In genomic region chr6:130470777-130471176, GRCh38 we compare ENCODE assay signal across 21 cellular contexts.
DNase-seq lines count a peak whose midpoint lies in the region; ATAC-seq, FAIRE-seq and TF ChIP-seq lines count a peak whose summit lies in the region.
"Had no signal": no experiment of that assay in that cellular context is flagged by ENCODE, and none has a peak within 500 bp of the region (broad histone marks: within the 10 kb centered on the region; RNA-seq: fewer than 3 reads in every experiment).

No MANE protein-coding gene starts in this region.

- H3K9ac ChIP-seq in H1 (replicated peaks in 1 of 4; ENCODE audit: extremely low read depth in 1 of 4, low read depth in 3 of 4, low read length in 3 of 4) (no peak overlapping the region), mesendoderm (ENCODE audit: low read length) (no peak overlapping the region)
- H3K9ac ChIP-seq: BLaER1 had no signal

- in situ Hi-C loops in brain microvascular endothelial cell (cut with HindIII; ENCODE audit: low pct_ligation_motif_present, low sequenced_read_pairs): no loop called here

- no peak for TF ChIP-seq CTCF in H1 (IDR thresholded peaks at IDR 0.05; ENCODE audit: control extremely low read depth in 1 of 3, insufficient read depth in 1 of 3, low read depth in 1 of 3, low read length in 3 of 3)
- TF ChIP-seq CTCF in brain microvascular endothelial cell (IDR thresholded peaks at IDR 0.05; ENCODE audit: low read depth, low read length, missing control alignments): no peak

- H3K4me3 Mint-ChIP-seq in CD4-positive, alpha-beta memory T cell: no peak overlapping the region
- H3K4me3 Mint-ChIP-seq: CD14-positive monocyte; CD4-positive, CD25-positive, alpha-beta regulatory T cell; CD8-positive, alpha-beta T cell had no signal

- peaks cover 0 to 1% of the 10 kb centered on the region in 2 donors for H3K27me3 Mint-ChIP-seq in CD4-positive, alpha-beta memory T cell

- no peak overlapping the region for H4K8ac ChIP-seq in H1 (ENCODE audit: extremely low read depth, insufficient read depth, low read length)
- H4K8ac ChIP-seq in mesendoderm (ENCODE audit: low read depth, low read length): no peak overlapping the region

- H3K4ac ChIP-seq in H1 (replicated peaks; ENCODE audit: insufficient read length, low read depth, low read length) (no peak overlapping the region), mesendoderm (ENCODE audit: low read depth, low read length) (no peak overlapping the region)

- H2AK5ac ChIP-seq in H1 (ENCODE audit: low read depth, low read length): no peak overlapping the region
- H2AK5ac ChIP-seq in mesendoderm (ENCODE audit: low read length): no peak overlapping the region

- no peaks in the 10 kb centered on the region for H3K79me1 ChIP-seq in H1 (ENCODE audit: low read depth, low read length)
- no peaks in the 10 kb centered on the region for H3K79me1 ChIP-seq in mesendoderm (ENCODE audit: low read length)

- CTCF ChIA-PET in H1 (lab: Charles Lee; ENCODE audit: partially characterized antibody): no interaction called here
- CTCF ChIA-PET in CD4-positive, alpha-beta memory T cell (lab: Charles Lee; ENCODE audit: partially characterized antibody): no interaction called here

- no peak overlapping the region for H2BK12ac ChIP-seq in H1 (ENCODE audit: low read depth, low read length)

- no peak overlapping the region for H3K23ac ChIP-seq in H1 (ENCODE audit: insufficient read length)
- H3K23ac ChIP-seq in mesendoderm (ENCODE audit: low read length): no peak overlapping the region

- no peaks in the 10 kb centered on the region; the same call in 1 of the 2 replicates for H3K23me2 ChIP-seq in H1 (ENCODE audit: low read depth, low read length)

- H3K56ac ChIP-seq in H1 (replicated peaks; ENCODE audit: insufficient read length, low read depth, low read length) (no peak overlapping the region), mesendoderm (ENCODE audit: low read length) (no peak overlapping the region)

- peaks cover 2 to 11% (median 7%) of the 10 kb centered on the region in 4 donors for H3K4me1 Mint-ChIP-seq in CD4-positive, alpha-beta memory T cell
- H3K4me1 Mint-ChIP-seq: CD14-positive monocyte; CD4-positive, CD25-positive, alpha-beta regulatory T cell had no signal

- H3K4me3 ChIP-seq in H1 (ENCODE audit: extremely low read depth in 1 of 4, insufficient read depth in 2 of 4, low read depth in 3 of 4, low read length in 4 of 4) (no peak overlapping the region), mesendoderm (ENCODE audit: low read length) (no peak overlapping the region), brain microvascular endothelial cell (ENCODE audit: low read depth, low read length) (no peak overlapping the region)
- H3K4me3 ChIP-seq in CD4-positive, alpha-beta memory T cell (ENCODE audit: low read length in 2 of 2): no peak overlapping the region
- H3K4me3 ChIP-seq: BLaER1 had no signal

- H3K27ac ChIP-seq in H1 (ENCODE audit: low read depth, low read length) (no peak overlapping the region), mesendoderm (ENCODE audit: low read depth, low read length) (no peak overlapping the region), brain microvascular endothelial cell (no peak overlapping the region)
- no peak overlapping the region for H3K27ac ChIP-seq in CD4-positive, alpha-beta memory T cell (ENCODE audit: low read depth, low read length)
- H3K27ac ChIP-seq: BLaER1 had no signal

- H2AFZ ChIP-seq in H1 (ENCODE audit: low read length): peak overlapping the region; percentile 36; the same call in 1 of the 2 replicates

- H2BK120ac ChIP-seq in H1 (replicated peaks; ENCODE audit: low read depth, low read length): no peak overlapping the region
- no peak overlapping the region for H2BK120ac ChIP-seq in mesendoderm (ENCODE audit: low read depth, low read length)

- no peak for FAIRE-seq in H1 (lab: Jason Lieb, UNC)
- FAIRE-seq: A204.1, D721Med, G401.6, GM18507 had no signal

- H3K36me3 ChIP-seq in H1 (ENCODE audit: control insufficient read depth in 2 of 4, insufficient read depth in 4 of 4, low read length in 3 of 4) (no peaks in the 10 kb centered on the region), mesendoderm (ENCODE audit: control insufficient read depth, insufficient read depth, low read length) (no peaks in the 10 kb centered on the region), brain microvascular endothelial cell (replicated peaks) (no peaks in the 10 kb centered on the region)
- no peaks in the 10 kb centered on the region for H3K36me3 ChIP-seq in CD4-positive, alpha-beta memory T cell (ENCODE audit: insufficient read depth, low read length)
- H3K36me3 ChIP-seq: BE2C, BLaER1 had no signal

- H3K9me3 Mint-ChIP-seq in CD4-positive, alpha-beta memory T cell: peaks cover 0 to 8% (median 0%) of the 10 kb centered on the region in 8 donors
- H3K9me3 Mint-ChIP-seq: CD8-positive, alpha-beta T cell had no signal

- H3K79me2 ChIP-seq in H1 (ENCODE audit: control insufficient read depth in 1 of 2, insufficient read depth in 2 of 2, low read length in 2 of 2) (no peaks in the 10 kb centered on the region), mesendoderm (ENCODE audit: control insufficient read depth, insufficient read depth, low read length) (no peaks in the 10 kb centered on the region)

- no peaks in the 10 kb centered on the region for H3K36me3 Mint-ChIP-seq in CD4-positive, alpha-beta memory T cell
- H3K36me3 Mint-ChIP-seq: CD14-positive monocyte; CD4-positive, CD25-positive, alpha-beta regulatory T cell; CD8-positive, alpha-beta T cell had no signal

- no peak overlapping the region for H2BK5ac ChIP-seq in H1 (ENCODE audit: low read depth, low read length)
- H2BK5ac ChIP-seq in mesendoderm (ENCODE audit: low read length): no peak overlapping the region

- intact Hi-C loops in CD4-positive, alpha-beta memory T cell (cut with micrococcal nuclease): no loop called here

- no peak for TF ChIP-seq POLR2A in H1 (IDR thresholded peaks at IDR 0.05; ENCODE audit: control extremely low read depth in 1 of 2, low read depth in 2 of 2, low read length in 2 of 2)

- TF ChIP-seq EP300 in H1 (IDR thresholded peaks at IDR 0.05; ENCODE audit: borderline replicate concordance in 1 of 2, low read depth in 2 of 2, low read length in 2 of 2): no peak

- no peak for ATAC-seq in HG03139 (IDR thresholded peaks at IDR 0.05; ENCODE audit: unreplicated experiment)
- ATAC-seq: CD8-positive, alpha-beta T cell had no signal

- 93% methylated on average over 7 of the region's 7 CpGs; no CpG with 5 or more reads in 1 of the 2 experiments for WGBS in H1 (ENCODE audit: extremely low coverage in 1 of 2, insufficient coverage in 1 of 2, insufficient read length in 1 of 2, insufficient replicate concordance in 2 of 2, low coverage in 1 of 2, low lambda C conversion rate in 2 of 2, missing lambda C conversion rate in 1 of 2), 2 experiments
- no CpG with 5 or more reads among the region's 7 CpGs for WGBS in mesendoderm (ENCODE audit: extremely low coverage, insufficient coverage, low lambda C conversion rate)

- DNase-seq in H1 (ENCODE audit: low read depth in 1 of 2, low spot score in 2 of 2) (no peak), mesendoderm (peak; percentile 19), brain microvascular endothelial cell (no peak)
- DNase-seq in CD4-positive, alpha-beta memory T cell: no peak
- DNase-seq: 8988T; ACHN; BE2C; C1 segment of cervical spinal cord; Caco-2; Calu3; CD4-positive, CD25-positive, alpha-beta regulatory T cell; CD8-positive, alpha-beta T cell; DMS79 treated with DMSO at 0.1 percent for 48 hours; GF-D8 had no signal

- TF ChIP-seq RAD21 in H1 (IDR thresholded peaks at IDR 0.05 in 1 of 2, conservative IDR thresholded peaks at IDR 0.05 in 1 of 2; ENCODE audit: low read depth in 2 of 2, low read length in 2 of 2): no peak

- no peak overlapping the region for H3K14ac ChIP-seq in H1 (ENCODE audit: insufficient read length)

- no peak overlapping the region for H3K4me2 ChIP-seq in H1 (ENCODE audit: insufficient read depth in 1 of 2, low read depth in 2 of 2, low read length in 2 of 2)
- no peak overlapping the region for H3K4me2 ChIP-seq in mesendoderm (ENCODE audit: low read length)
- H3K4me2 ChIP-seq: BLaER1 had no signal

- H4K5ac ChIP-seq in H1 (ENCODE audit: insufficient read length, low read depth, low read length): no peak overlapping the region
- H4K5ac ChIP-seq in mesendoderm (ENCODE audit: low read length): no peak overlapping the region

- no peak overlapping the region for H2BK15ac ChIP-seq in H1 (ENCODE audit: low read length)
- H2BK15ac ChIP-seq in mesendoderm (replicated peaks; ENCODE audit: low read depth): no peak overlapping the region

- H3K18ac ChIP-seq in H1 (ENCODE audit: extremely low read depth, low read length) (no peak overlapping the region), mesendoderm (ENCODE audit: low read length) (no peak overlapping the region)

- no peak overlapping the region for H3K27ac Mint-ChIP-seq in CD4-positive, alpha-beta memory T cell
- H3K27ac Mint-ChIP-seq: CD4-positive, CD25-positive, alpha-beta regulatory T cell; CD8-positive, alpha-beta T cell had no signal

- POLR2A ChIA-PET in H1 (lab: Charles Lee; ENCODE audit: partially characterized antibody): no interaction called here
- POLR2A ChIA-PET in CD4-positive, alpha-beta memory T cell (lab: Charles Lee; ENCODE audit: partially characterized antibody): no interaction called here

- no peaks in the 10 kb centered on the region for H4K20me1 ChIP-seq in H1 (replicated peaks in 1 of 2; ENCODE audit: control insufficient read depth in 1 of 2, insufficient read depth in 2 of 2, low read length in 2 of 2)
- H4K20me1 ChIP-seq: BLaER1 had no signal

- H3K9me3 ChIP-seq in H1 (ENCODE audit: insufficient read depth in 2 of 2, low read depth in 1 of 2, low read length in 1 of 2): peaks cover 7 to 12% of the 10 kb centered on the region in 2 experiments; a peak in 3 of 4 replicates
- H3K9me3 ChIP-seq in CD4-positive, alpha-beta memory T cell (ENCODE audit: control insufficient read depth in 1 of 2, low read length in 2 of 2): no peaks in the 10 kb centered on the region
- H3K9me3 ChIP-seq: BE2C, Caco-2 had no signal

- no peak overlapping the region for H4K91ac ChIP-seq in H1 (replicated peaks; ENCODE audit: insufficient read length, low read length)

- H3K4me1 ChIP-seq in H1 (replicated peaks in 1 of 4; ENCODE audit: control insufficient read depth in 3 of 4, insufficient read depth in 4 of 4, low read length in 3 of 4) (peaks cover 0 to 8% (median 4%) of the 10 kb centered on the region in 4 experiments; a peak in 4 of 7 replicates), mesendoderm (ENCODE audit: control insufficient read depth, low read depth, low read length) (peaks cover 4% of the 10 kb centered on the region)
- H3K4me1 ChIP-seq in CD4-positive, alpha-beta memory T cell (ENCODE audit: insufficient read depth, low read length): no peaks in the 10 kb centered on the region
- H3K4me1 ChIP-seq: BE2C, BLaER1, Caco-2 had no signal

- H3K27me3 ChIP-seq in H1 (replicated peaks in 1 of 4; ENCODE audit: control insufficient read depth in 3 of 4, extremely low read depth in 1 of 4, insufficient read depth in 3 of 4, low read length in 3 of 4) (no peaks in the 10 kb centered on the region), mesendoderm (ENCODE audit: insufficient read depth, low read length, poor library complexity) (no peaks in the 10 kb centered on the region), brain microvascular endothelial cell (replicated peaks) (no peaks in the 10 kb centered on the region)
- no peaks in the 10 kb centered on the region for H3K27me3 ChIP-seq in CD4-positive, alpha-beta memory T cell (ENCODE audit: insufficient read depth, low read length)
- H3K27me3 ChIP-seq: BE2C, BLaER1 had no signal

- no peak overlapping the region for H2BK20ac ChIP-seq in H1 (ENCODE audit: low read length)
